Comparison of ENCODE assay signal across 7 cellular contexts in the genomic region with DNA sequence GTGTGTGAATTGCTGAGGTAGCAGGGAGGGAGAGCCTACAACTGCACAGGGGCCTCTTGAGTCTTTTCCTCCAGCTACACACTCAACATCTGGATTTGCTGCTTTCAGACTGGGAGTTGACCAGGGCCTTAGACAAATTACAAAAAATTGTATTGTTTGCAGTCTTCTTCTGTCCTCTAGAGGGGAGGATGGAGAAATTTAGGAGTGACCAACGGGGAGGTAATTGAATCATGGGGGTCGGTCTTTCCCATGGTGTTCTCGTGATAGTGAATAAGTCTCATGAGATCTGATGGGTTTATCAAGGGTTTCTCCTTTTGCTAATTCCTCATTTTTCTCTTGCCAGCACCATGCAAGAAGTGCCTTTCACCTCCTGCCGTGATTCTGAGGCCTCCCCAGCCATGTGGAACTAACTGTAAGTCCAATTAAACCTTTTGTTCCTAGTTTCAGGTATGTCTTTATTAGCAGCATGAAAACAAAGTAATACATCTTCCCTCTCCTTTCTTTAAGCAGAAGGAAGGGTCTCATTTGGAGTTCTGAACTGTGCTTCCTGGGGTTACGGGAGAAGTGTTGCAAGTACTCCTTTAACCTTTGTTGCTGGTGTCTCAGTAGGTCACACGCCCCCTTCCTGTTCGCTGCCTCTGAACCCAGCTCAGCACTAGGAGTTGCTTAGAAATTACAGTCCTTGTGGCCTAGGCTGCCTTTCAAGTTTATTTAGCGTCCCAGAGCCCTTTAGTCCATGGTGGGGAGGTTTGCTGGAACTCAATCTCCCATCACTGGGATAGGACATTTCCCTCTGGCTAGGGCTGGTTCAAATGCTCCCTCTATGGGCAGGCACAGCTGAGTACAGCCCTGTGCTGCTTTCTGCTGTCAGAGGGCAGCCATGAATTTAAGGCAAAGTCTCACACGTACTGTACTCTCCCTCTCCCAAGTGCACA. TPM values are rescaled to one million over a fixed set of nuclear protein-coding genes. Genes with fewer than 3 reads are reported as not detected.
A peak's percentile ranks its signal among the peaks of the same experiment; 100 is the strongest.
DNase-seq lines count a peak whose midpoint lies in the region; ATAC-seq and TF ChIP-seq lines count a peak whose summit lies in the region.

No MANE protein-coding gene starts in this region.

- no peaks in the 10 kb centered on the region for H3K27me3 ChIP-seq in GM06990 (replicated peaks; ENCODE audit: control insufficient read depth, insufficient read depth, low read length)
- no peaks in the 10 kb centered on the region for H3K27me3 ChIP-seq in HCT116 (ENCODE audit: insufficient read depth, low read length)
- H3K27me3 ChIP-seq in naive thymus-derived CD4-positive, alpha-beta T cell (ENCODE audit: control insufficient read depth in 2 of 2, insufficient read depth in 2 of 2, low read length in 2 of 2) = no peaks in the 10 kb centered on the region

- CTCF ChIA-PET in HCT116 (lab: Charles Lee) = interaction anchor here (1.5 to 4.6 kb wide), 2 partner anchors 21 to 87 kb away, joined by 3 to 17 read pairs; no protein-coding TSS in a partner anchor
- CTCF ChIA-PET in activated CD8-positive, alpha-beta T cell treated with anti-CD3 and anti-CD28 coated beads, Interleukin-2, amount 10 ng/mL, durations not matched to agents 7 days and 5 days (lab: Charles Lee) = interaction anchor here (0.8 to 3.3 kb wide), 3 partner anchors 16 to 87 kb away, joined by 3 to 15 read pairs (median 7); no protein-coding TSS in a partner anchor
- CTCF ChIA-PET in naive thymus-derived CD4-positive, alpha-beta T cell (lab: Charles Lee) = no interaction called here

- no TSS peak for BruUV-seq in HCT116 (replicated peaks; lab: Mats Ljungman, UMichigan)

- no peak overlapping the region for H3K27ac ChIP-seq in HCT116 (ENCODE audit: low read depth, low read length)
- no peak overlapping the region for H3K27ac ChIP-seq in naive thymus-derived CD4-positive, alpha-beta T cell (ENCODE audit: low read depth, low read length)

- no peak overlapping the region for H3K4me2 ChIP-seq in HCT116 (ENCODE audit: low read length)

- H3K9me2 ChIP-seq in HCT116 (ENCODE audit: insufficient read depth) = no peaks in the 10 kb centered on the region

- H3K27me3 Mint-ChIP-seq in activated CD8-positive, alpha-beta T cell treated with anti-CD3 and anti-CD28 coated beads, Interleukin-2, amount 10 ng/mL, durations not matched to agents 7 days and 5 days (ENCODE audit: low read depth) = peaks cover 21% of the 10 kb centered on the region
- H3K27me3 Mint-ChIP-seq in naive thymus-derived CD4-positive, alpha-beta T cell = peaks cover 0 to 36% (median 10%) of the 10 kb centered on the region in 5 donors

- TF ChIP-seq CTCF in GM06990 (IDR thresholded peaks at IDR 0.05; ENCODE audit: insufficient read depth, low read length, poor library complexity, severe bottlenecking) (peak; percentile 51), HCT116 (IDR thresholded peaks at IDR 0.05 in 2 of 3, conservative IDR thresholded peaks at IDR 0.05 in 1 of 3; ENCODE audit: borderline replicate concordance in 1 of 3, insufficient read depth in 1 of 3, low read depth in 2 of 3, low read length in 2 of 3) (peak; percentile 29 to 62 (median 49); a peak in 5 of 6 replicates)

- H3K4me3 ChIP-seq in GM06990 (replicated peaks; ENCODE audit: low read depth, low read length) = no peak overlapping the region
- H3K4me3 ChIP-seq in HCT116 (replicated peaks in 1 of 2; ENCODE audit: low read depth in 1 of 2, low read length in 2 of 2) = no peak overlapping the region
- no peak overlapping the region for H3K4me3 ChIP-seq in naive thymus-derived CD4-positive, alpha-beta T cell (ENCODE audit: low read length)

- H3K4me1 ChIP-seq in HCT116 (ENCODE audit: control insufficient read depth in 1 of 2, insufficient read depth in 2 of 2, low read length in 2 of 2) = peaks cover 0 to 8% of the 10 kb centered on the region in 2 experiments; a peak in 2 of 4 replicates
- H3K4me1 ChIP-seq in naive thymus-derived CD4-positive, alpha-beta T cell (ENCODE audit: control insufficient read depth in 2 of 2, insufficient read depth in 2 of 2, low read length in 2 of 2) = peaks cover 0 to 7% of the 10 kb centered on the region in 2 donors

- H3K36me3 ChIP-seq in GM06990 (ENCODE audit: control insufficient read depth, insufficient read depth, low read length) (no peaks in the 10 kb centered on the region), HCT116 (ENCODE audit: control insufficient read depth in 1 of 2, insufficient read depth in 2 of 2, low read length in 2 of 2) (no peaks in the 10 kb centered on the region)
- no peaks in the 10 kb centered on the region for H3K36me3 ChIP-seq in naive thymus-derived CD4-positive, alpha-beta T cell (ENCODE audit: control insufficient read depth in 2 of 3, insufficient read depth in 3 of 3, low read length in 3 of 3)

- DNase-seq in GM06990 (ENCODE audit: extremely low read depth, insufficient read length) = no peak
- no peak for DNase-seq in HCT116 (ENCODE audit: low read depth, low spot score)
- no peak for DNase-seq in activated CD8-positive, alpha-beta T cell treated with anti-CD3 and anti-CD28 coated beads, Interleukin-2, amount 10 ng/mL, durations not matched to agents 7 days and 5 days
- peak in 5 of 9 donors; percentile 14 to 31 (median 22) for DNase-seq in naive thymus-derived CD4-positive, alpha-beta T cell
- DNase-seq in NCI-H1105 treated with DMSO at 0.1 percent for 48 hours (lab: John Stamatoyannopoulos, UW) = no peak
- DNase-seq in NCI-H2081 (lab: John Stamatoyannopoulos, UW) = no peak
- DNase-seq in SIG-M5 treated with dmso at 0.1 percent for 504 hours (lab: John Stamatoyannopoulos, UW; ENCODE audit: unreplicated experiment) = no peak

- peak overlapping the region; percentile 11 for H2AFZ ChIP-seq in HCT116 (ENCODE audit: low read depth, low read length, poor library complexity, severe bottlenecking)

- peak; percentile 90 for ATAC-seq in HCT116
- peak; percentile 47 for ATAC-seq in activated CD8-positive, alpha-beta T cell treated with anti-CD3 and anti-CD28 coated beads, Interleukin-2, amount 10 ng/mL, durations not matched to agents 7 days and 5 days
- ATAC-seq in naive thymus-derived CD4-positive, alpha-beta T cell = peak; percentile 70

- no peaks in the 10 kb centered on the region for H3K9me3 Mint-ChIP-seq in activated CD8-positive, alpha-beta T cell treated with anti-CD3 and anti-CD28 coated beads, Interleukin-2, amount 10 ng/mL, durations not matched to agents 7 days and 5 days (ENCODE audit: insufficient read depth)
- H3K9me3 Mint-ChIP-seq in naive thymus-derived CD4-positive, alpha-beta T cell = no peaks in the 10 kb centered on the region

- RAD21 ChIA-PET in HCT116 (lab: Charles Lee; ENCODE audit: low non-redundant PET in 1 of 2, low total read pairs in 2 of 2, uncharacterized antibody in 2 of 2, unreplicated experiment in 2 of 2) = no interaction called here

- no peaks in the 10 kb centered on the region for H3K9me3 ChIP-seq in HCT116 (ENCODE audit: control insufficient read depth in 1 of 2, insufficient read depth in 1 of 2, low read depth in 1 of 2, low read length in 2 of 2)
- no peaks in the 10 kb centered on the region for H3K9me3 ChIP-seq in naive thymus-derived CD4-positive, alpha-beta T cell (ENCODE audit: control insufficient read depth in 2 of 3, low read length in 3 of 3)

- POLR2A ChIA-PET in HCT116 (lab: Charles Lee) = no interaction called here
- POLR2A ChIA-PET in activated CD8-positive, alpha-beta T cell treated with anti-CD3 and anti-CD28 coated beads, Interleukin-2, amount 10 ng/mL, durations not matched to agents 7 days and 5 days (lab: Charles Lee) = no interaction called here
- POLR2A ChIA-PET in naive thymus-derived CD4-positive, alpha-beta T cell (lab: Charles Lee) = no interaction called here

- no peaks in the 10 kb centered on the region for H3K36me3 Mint-ChIP-seq in activated CD8-positive, alpha-beta T cell treated with anti-CD3 and anti-CD28 coated beads, Interleukin-2, amount 10 ng/mL, durations not matched to agents 7 days and 5 days (ENCODE audit: low read depth)
- no peaks in the 10 kb centered on the region for H3K36me3 Mint-ChIP-seq in naive thymus-derived CD4-positive, alpha-beta T cell

- H3K4me3 Mint-ChIP-seq in activated CD8-positive, alpha-beta T cell treated with anti-CD3 and anti-CD28 coated beads, Interleukin-2, amount 10 ng/mL, durations not matched to agents 7 days and 5 days = no peak overlapping the region
- H3K4me3 Mint-ChIP-seq in naive thymus-derived CD4-positive, alpha-beta T cell = peak overlapping the region in 2 of 10 donors; percentile 17 to 36

- intact Hi-C loops in HCT116 (cut with micrococcal nuclease) = no loop called here
- intact Hi-C loops in naive thymus-derived CD4-positive, alpha-beta T cell (cut with micrococcal nuclease) = no loop called here

- no peaks in the 10 kb centered on the region for H4K20me1 ChIP-seq in HCT116 (ENCODE audit: insufficient read depth)

- H3K27ac Mint-ChIP-seq in activated CD8-positive, alpha-beta T cell treated with anti-CD3 and anti-CD28 coated beads, Interleukin-2, amount 10 ng/mL, durations not matched to agents 7 days and 5 days = no peak overlapping the region
- H3K27ac Mint-ChIP-seq in naive thymus-derived CD4-positive, alpha-beta T cell = no peak overlapping the region

- no peaks in the 10 kb centered on the region for H3K79me2 ChIP-seq in HCT116 (ENCODE audit: insufficient read depth, low read length)

- TF ChIP-seq RAD21 in HCT116 (IDR thresholded peaks at IDR 0.05; ENCODE audit: low read depth) = peak; percentile 47

- peaks cover 5% of the 10 kb centered on the region for H3K4me1 Mint-ChIP-seq in activated CD8-positive, alpha-beta T cell treated with anti-CD3 and anti-CD28 coated beads, Interleukin-2, amount 10 ng/mL, durations not matched to agents 7 days and 5 days (ENCODE audit: low read depth)
- peaks cover 0 to 18% (median 16%) of the 10 kb centered on the region in 7 donors for H3K4me1 Mint-ChIP-seq in naive thymus-derived CD4-positive, alpha-beta T cell

- H3K9ac ChIP-seq in HCT116 (ENCODE audit: low read length) = no peak overlapping the region

- no peak for TF ChIP-seq POLR2A in HCT116 (IDR thresholded peaks at IDR 0.05; ENCODE audit: borderline replicate concordance, extremely low read depth, insufficient read depth, insufficient read length)

RNA-seq across cellular contexts. Expression of a gene that starts 4.4 kb away (rescaled TPM):
- not detected for total RNA-seq in HCT116 (2021; ENCODE audit: unreplicated experiment)
- polyA plus RNA-seq in HCT116 (2012) = not detected in 2 replicates
- not detected for total RNA-seq in activated CD8-positive, alpha-beta T cell treated with anti-CD3 and anti-CD28 coated beads, Interleukin-2, amount 10 ng/mL, durations not matched to agents 7 days and 5 days
- total RNA-seq in naive thymus-derived CD4-positive, alpha-beta T cell = not detected
- not detected for polyA plus RNA-seq in naive thymus-derived CD4-positive, alpha-beta T cell

RNA-seq across cellular contexts. Expression of a gene that starts 26.9 kb away (rescaled TPM):
- not detected for total RNA-seq in HCT116 (2021; ENCODE audit: unreplicated experiment)
- polyA plus RNA-seq in HCT116 (2012) = not detected in 2 replicates
- not detected for total RNA-seq in activated CD8-positive, alpha-beta T cell treated with anti-CD3 and anti-CD28 coated beads, Interleukin-2, amount 10 ng/mL, durations not matched to agents 7 days and 5 days
- total RNA-seq in naive thymus-derived CD4-positive, alpha-beta T cell = not detected
- not detected for polyA plus RNA-seq in naive thymus-derived CD4-positive, alpha-beta T cell

RNA-seq across cellular contexts. Expression of a gene that starts 28.2 kb away (rescaled TPM):
- total RNA-seq in HCT116 (2021; ENCODE audit: unreplicated experiment) = not detected
- polyA plus RNA-seq in HCT116 (2012) = not detected in 2 replicates
- not detected for total RNA-seq in activated CD8-positive, alpha-beta T cell treated with anti-CD3 and anti-CD28 coated beads, Interleukin-2, amount 10 ng/mL, durations not matched to agents 7 days and 5 days
- total RNA-seq in naive thymus-derived CD4-positive, alpha-beta T cell = not detected
- not detected for polyA plus RNA-seq in naive thymus-derived CD4-positive, alpha-beta T cell

RNA-seq across cellular contexts. Expression of a gene that starts 45.5 kb away (rescaled TPM):
- not detected for total RNA-seq in HCT116 (2021; ENCODE audit: unreplicated experiment)
- not detected in 2 replicates for polyA plus RNA-seq in HCT116 (2012)
- total RNA-seq in activated CD8-positive, alpha-beta T cell treated with anti-CD3 and anti-CD28 coated beads, Interleukin-2, amount 10 ng/mL, durations not matched to agents 7 days and 5 days = not detected
- not detected for total RNA-seq in naive thymus-derived CD4-positive, alpha-beta T cell
- not detected for polyA plus RNA-seq in naive thymus-derived CD4-positive, alpha-beta T cell

Comparison
In these comparisons a context has a peak if more than half of its experiments do, and no peak if none do; other contexts are left out.
1. DNase-seq: peak in naive thymus-derived CD4-positive, alpha-beta T cell (5 of 9); none in GM06990 (single experiment), HCT116 (single experiment), activated CD8-positive, alpha-beta T cell treated with anti-CD3 and anti-CD28 coated beads, Interleukin-2, amount 10 ng/mL, durations not matched to agents 7 days and 5 days (single experiment), NCI-H1105 treated with DMSO at 0.1 percent for 48 hours (single experiment), NCI-H2081 (0 of 2) and SIG-M5 treated with dmso at 0.1 percent for 504 hours (single experiment).
2. Peak in every context shown above with its lines, with median percentiles within 50 percentile points of each other: ATAC-seq.